ENCODE assay signal across 8 cellular contexts in genomic region chr17:3669085-3669347, GRCh38. TPM values are rescaled to one million over a fixed set of nuclear protein-coding genes. Genes with fewer than 3 reads are reported as not detected.
DNase-seq lines count a peak whose midpoint lies in the region; ATAC-seq, FAIRE-seq and TF ChIP-seq lines count a peak whose summit lies in the region.

No MANE protein-coding gene starts in this region.

- no peak overlapping the region for H3K4ac ChIP-seq in H9 (ENCODE audit: low read depth, low read length)

- no peak overlapping the region for H4K91ac ChIP-seq in H9 (ENCODE audit: insufficient read length, low read depth, low read length)

- H2BK120ac ChIP-seq in H9 (ENCODE audit: low read depth, low read length, poor library complexity, severe bottlenecking), result no peak overlapping the region

- no peak overlapping the region for H3K56ac ChIP-seq in H9 (ENCODE audit: insufficient read length, low read depth, low read length)

- no peaks in the 10 kb centered on the region for H4K20me1 ChIP-seq in H9 (ENCODE audit: control insufficient read depth, insufficient read depth, insufficient read length)

- peak overlapping the region; percentile 89 for H3K9ac ChIP-seq in H9 (ENCODE audit: extremely low read depth, insufficient read length, low read length)

- no peak overlapping the region for H2AFZ ChIP-seq in H9 (ENCODE audit: low read length)

- TF ChIP-seq RAD21 in A549 (conservative IDR thresholded peaks at IDR 0.05 in 1 of 2, IDR thresholded peaks at IDR 0.05 in 1 of 2), result no peak

- H2BK12ac ChIP-seq in H9 (ENCODE audit: insufficient read length, low read depth, low read length), result no peak overlapping the region

- H3K36me3 Mint-ChIP-seq in H9 (ENCODE audit: insufficient read depth in 1 of 3, low read depth in 3 of 3), result peaks cover 8 to 18% (median 15%) of the 10 kb centered on the region in 3 experiments; a peak in 6 of 7 replicates
- H3K36me3 Mint-ChIP-seq in activated naive CD8-positive, alpha-beta T cell treated with anti-CD3 and anti-CD28 coated beads, Interleukin-2, amount 50 U/mL, for 24 hours (ENCODE audit: low read depth), result peaks cover 4% of the 10 kb centered on the region

- no peak overlapping the region for H3K18ac ChIP-seq in H9 (ENCODE audit: insufficient read length, low read depth, low read length)

- no peak overlapping the region for H4K8ac ChIP-seq in H9 (replicated peaks; ENCODE audit: insufficient read length, low read depth, low read length)

- peak overlapping the region; percentile 98 for H3K4me3 Mint-ChIP-seq in H9
- peak overlapping the region; percentile 93 for H3K4me3 Mint-ChIP-seq in activated naive CD8-positive, alpha-beta T cell treated with anti-CD3 and anti-CD28 coated beads, Interleukin-2, amount 50 U/mL, for 24 hours

- in situ Hi-C loops in KBM-7 (cut with MboI; ENCODE audit: low pct_unique_long_range_greater_than_20kb, low sequenced_read_pairs), result loop anchor here (25.0 kb wide), 1 partner anchor 632 kb away; no protein-coding TSS in a partner anchor

- no peak overlapping the region for H2BK5ac ChIP-seq in H9 (ENCODE audit: insufficient read length, low read length)

- H3K14ac ChIP-seq in H9 (ENCODE audit: insufficient read depth, low read length), result peak overlapping the region; percentile 28; the same call in 1 of the 2 replicates

- CTCF ChIA-PET in A549 (lab: Yijun Ruan, JAX), result interaction anchor here (0.7 to 4.1 kb wide), 4 partner anchors 9 to 133 kb away, joined by 3 to 19 read pairs (median 4); partner anchors contain the start of gene SHPK

- DNase-seq in A549 (ENCODE audit: low read depth in 1 of 2, low spot score in 1 of 2) (no peak), H9 (peak; percentile 58), lower lobe of right lung (no peak), amygdala (lab: John Stamatoyannopoulos, UW) (no peak), Kasumi-1 (lab: John Stamatoyannopoulos, UW) (no peak), NCI-H2171 (lab: John Stamatoyannopoulos, UW) (no peak), KBM-7 (no peak)
- no peak for DNase-seq in activated naive CD8-positive, alpha-beta T cell treated with anti-CD3 and anti-CD28 coated beads, Interleukin-2, amount 50 U/mL, for 24 hours

- H3K4me1 ChIP-seq in A549, result peaks cover 25% of the 10 kb centered on the region
- peaks cover 3% of the 10 kb centered on the region; the same call in 1 of the 2 replicates for H3K4me1 ChIP-seq in H9 (ENCODE audit: insufficient read depth, low read length)
- peaks cover 36% of the 10 kb centered on the region for H3K4me1 ChIP-seq in lower lobe of right lung

- H4K5ac ChIP-seq in H9 (ENCODE audit: insufficient read length, low read depth, low read length), result no peak overlapping the region

- TF ChIP-seq EP300 in A549 (IDR thresholded peaks at IDR 0.05), result no peak

- no peaks in the 10 kb centered on the region for H3K27me3 Mint-ChIP-seq in H9 (ENCODE audit: low read depth)
- no peaks in the 10 kb centered on the region for H3K27me3 Mint-ChIP-seq in activated naive CD8-positive, alpha-beta T cell treated with anti-CD3 and anti-CD28 coated beads, Interleukin-2, amount 50 U/mL, for 24 hours

- WGBS in A549 (ENCODE audit: missing lambda C conversion rate), result 2% methylated on average over 21 of the region's 32 CpGs
- WGBS in H9 (ENCODE audit: extremely low coverage, insufficient read length, low lambda C conversion rate), result no CpG with 5 or more reads among the region's 32 CpGs

- H2BK20ac ChIP-seq in H9 (ENCODE audit: low read depth, low read length, poor library complexity, severe bottlenecking), result no peak overlapping the region

- no peak overlapping the region for H2BK15ac ChIP-seq in H9 (ENCODE audit: low read depth, low read length)

- H3K4me3 ChIP-seq in A549 (peak overlapping the region; percentile 82), lower lobe of right lung (peak overlapping the region; percentile 93)

- H3T11ph ChIP-seq in H9 (ENCODE audit: low read length), result no peak overlapping the region

- H3K27ac ChIP-seq in A549 (peak overlapping the region; percentile 94), H9 (ENCODE audit: insufficient read length, low read depth, low read length) (no peak overlapping the region), lower lobe of right lung (peak overlapping the region; percentile 96)

- no peaks in the 10 kb centered on the region for H3K27me3 ChIP-seq in H9 (ENCODE audit: insufficient read depth, low read length)
- no peaks in the 10 kb centered on the region for H3K27me3 ChIP-seq in lower lobe of right lung (ENCODE audit: low read depth)

- H3K79me1 ChIP-seq in H9 (ENCODE audit: insufficient read depth, low read depth, low read length, poor library complexity, severe bottlenecking), result peaks cover 4% of the 10 kb centered on the region

- TF ChIP-seq POLR2A in A549 (IDR thresholded peaks at IDR 0.05; ENCODE audit: low read length), result no peak

- no peak overlapping the region for H2AK5ac ChIP-seq in H9 (ENCODE audit: insufficient read length, low read length)

- no peak for FAIRE-seq in A549 (lab: Jason Lieb, UNC)

- peak overlapping the region; percentile 52 to 98 (median 98); a peak in 6 of 7 replicates for H3K27ac Mint-ChIP-seq in H9
- H3K27ac Mint-ChIP-seq in activated naive CD8-positive, alpha-beta T cell treated with anti-CD3 and anti-CD28 coated beads, Interleukin-2, amount 50 U/mL, for 24 hours, result peak overlapping the region; percentile 90

- H3K79me2 ChIP-seq in H9 (ENCODE audit: insufficient read depth, low read length), result peaks cover 7% of the 10 kb centered on the region; the same call in 1 of the 2 replicates

- H3K4me2 ChIP-seq in A549 (peak overlapping the region; percentile 74), H9 (ENCODE audit: insufficient read depth, insufficient read length, low read length) (peak overlapping the region; percentile 76)

- POLR2A ChIA-PET in A549 (lab: Yijun Ruan, JAX), result interaction anchor here (0.9 to 2.7 kb wide), 5 partner anchors 8 to 54 kb away, joined by 3 to 21 read pairs (median 10); partner anchors contain the start of genes HASPIN and P2RX5

- peaks cover 9% of the 10 kb centered on the region for H3K23me2 ChIP-seq in H9 (ENCODE audit: insufficient read length, low read depth, low read length, poor library complexity, severe bottlenecking)

- TF ChIP-seq CTCF in A549 (IDR thresholded peaks at IDR 0.05), result no peak
- TF ChIP-seq CTCF in H9 (conservative IDR thresholded peaks at IDR 0.05), result no peak
- TF ChIP-seq CTCF in lower lobe of right lung (IDR thresholded peaks at IDR 0.05), result no peak

- peaks cover 16 to 17% of the 10 kb centered on the region in 2 experiments for H3K4me1 Mint-ChIP-seq in H9
- H3K4me1 Mint-ChIP-seq in activated naive CD8-positive, alpha-beta T cell treated with anti-CD3 and anti-CD28 coated beads, Interleukin-2, amount 50 U/mL, for 24 hours, result peaks cover 27% of the 10 kb centered on the region

- no peaks in the 10 kb centered on the region for H3K9me3 Mint-ChIP-seq in H9
- H3K9me3 Mint-ChIP-seq in activated naive CD8-positive, alpha-beta T cell treated with anti-CD3 and anti-CD28 coated beads, Interleukin-2, amount 50 U/mL, for 24 hours, result no peaks in the 10 kb centered on the region

- intact Hi-C loops in lower lobe of right lung (cut with DNase I), result no loop called here

- ATAC-seq in A549, result peak; percentile 0 to 1; a peak in 2 of 6 replicates
- no peak for ATAC-seq in activated naive CD8-positive, alpha-beta T cell treated with anti-CD3 and anti-CD28 coated beads, Interleukin-2, amount 50 U/mL, for 24 hours
- no peak for ATAC-seq in lower lobe of right lung

- H3K23ac ChIP-seq in H9 (ENCODE audit: insufficient read length, low read depth, low read length), result no peak overlapping the region

- H3K36me3 ChIP-seq in lower lobe of right lung, result peaks cover 10% of the 10 kb centered on the region

- H3K9me3 ChIP-seq in A549 (no peaks in the 10 kb centered on the region), H9 (ENCODE audit: control insufficient read depth, low read depth, low read length) (no peaks in the 10 kb centered on the region), lower lobe of right lung (no peaks in the 10 kb centered on the region)

TF ChIP-seq in A549, 52 proteins besides CTCF, POLR2A, EP300 and RAD21 (continues in another document):
- TF ChIP-seq CEBPB (IDR thresholded peaks at IDR 0.05), result no peak
- peak; percentile 49 for TF ChIP-seq KDM5A (IDR thresholded peaks at IDR 0.05)

RNA-seq across cellular contexts. Expression of gene EMC6, which starts 0.4 kb away (rescaled TPM):
- 53.3 and 68.3 TPM in 2 replicates for polyA plus RNA-seq in A549 (2011; rRNA removed)
- polyA plus RNA-seq in A549 (2012; cell fraction: cytosol; rRNA removed), result 167 and 256 TPM in 2 replicates
- polyA plus RNA-seq in A549 (2012; cell fraction: nucleus; rRNA removed), result 139 and 184 TPM in 2 replicates
- polyA plus RNA-seq in A549 (2017; fragmentation: RNase III; extraction: RNeasy Plus Mini Kit Qiagen cat#74134 plus additional on column Dnase treatment), result 109 to 122 TPM (median 115 TPM) in 3 replicates
- polyA minus RNA-seq in A549 (2011; rRNA and poly(A)+ RNA removed), result 17.1 and 18.5 TPM in 2 replicates
- total RNA-seq in H9 (2021), result 70.7 and 72.2 TPM in 2 replicates
- total RNA-seq in lower lobe of right lung, result 32.9 TPM

RNA-seq across cellular contexts. Expression of gene TAX1BP3, which starts 0.6 kb away (rescaled TPM):
- 89.1 and 122 TPM in 2 replicates for polyA plus RNA-seq in A549 (2011; rRNA removed)
- polyA plus RNA-seq in A549 (2012; cell fraction: cytosol; rRNA removed), result 172 and 239 TPM in 2 replicates
- 185 and 192 TPM in 2 replicates for polyA plus RNA-seq in A549 (2012; cell fraction: nucleus; rRNA removed)
- polyA plus RNA-seq in A549 (2017; fragmentation: RNase III; extraction: RNeasy Plus Mini Kit Qiagen cat#74134 plus additional on column Dnase treatment), result 229 to 234 TPM (median 233 TPM) in 3 replicates
- 92.7 and 105 TPM in 2 replicates for polyA minus RNA-seq in A549 (2011; rRNA and poly(A)+ RNA removed)
- 76.3 and 79.2 TPM in 2 replicates for total RNA-seq in H9 (2021)
- total RNA-seq in lower lobe of right lung, result 82.8 TPM

RNA-seq across cellular contexts. Expression of gene P2RX5, which starts 26.9 kb away (rescaled TPM):
- polyA plus RNA-seq in A549 (2011; rRNA removed) (7.8 and 12.2 TPM in 2 replicates), A549 (2017; fragmentation: RNase III; extraction: RNeasy Plus Mini Kit Qiagen cat#74134 plus additional on column Dnase treatment) (10.6 to 13.3 TPM (median 11.8 TPM) in 3 replicates)
- 14.5 and 17.4 TPM in 2 replicates for polyA plus RNA-seq in A549 (2012; cell fraction: cytosol; rRNA removed)
- 30.8 and 32.3 TPM in 2 replicates for polyA plus RNA-seq in A549 (2012; cell fraction: nucleus; rRNA removed)
- 10.5 and 12.9 TPM in 2 replicates for polyA minus RNA-seq in A549 (2011; rRNA and poly(A)+ RNA removed)
- total RNA-seq in H9 (2021) (4.2 and 4.7 TPM in 2 replicates), lower lobe of right lung (2.5 TPM)

RNA-seq across cellular contexts. Expression of gene CTNS, which starts 32.5 kb away (rescaled TPM):
- polyA plus RNA-seq in A549 (2011; rRNA removed) (6.5 and 7.4 TPM in 2 replicates), A549 (2017; fragmentation: RNase III; extraction: RNeasy Plus Mini Kit Qiagen cat#74134 plus additional on column Dnase treatment) (15.5 to 20.3 TPM (median 16.3 TPM) in 3 replicates)
- 7.4 and 10.3 TPM in 2 replicates for polyA plus RNA-seq in A549 (2012; cell fraction: cytosol; rRNA removed)
- polyA plus RNA-seq in A549 (2012; cell fraction: nucleus; rRNA removed), result 12.8 and 15.7 TPM in 2 replicates
- polyA minus RNA-seq in A549 (2011; rRNA and poly(A)+ RNA removed), result 5.7 and 6.9 TPM in 2 replicates
- total RNA-seq in H9 (2021) (12.4 and 12.8 TPM in 2 replicates), lower lobe of right lung (21.1 TPM)

RNA-seq across cellular contexts. Expression of gene SHPK, which starts 33.0 kb away (rescaled TPM):
- polyA plus RNA-seq in A549 (2011; rRNA removed) (10.7 and 13.4 TPM in 2 replicates), A549 (2017; fragmentation: RNase III; extraction: RNeasy Plus Mini Kit Qiagen cat#74134 plus additional on column Dnase treatment) (9.5 to 11.2 TPM (median 10.9 TPM) in 3 replicates)
- polyA plus RNA-seq in A549 (2012; cell fraction: cytosol; rRNA removed), result 15.7 and 19.9 TPM in 2 replicates
- 29.1 and 32.1 TPM in 2 replicates for polyA plus RNA-seq in A549 (2012; cell fraction: nucleus; rRNA removed)
- polyA minus RNA-seq in A549 (2011; rRNA and poly(A)+ RNA removed), result 24.3 TPM in 2 replicates
- total RNA-seq in H9 (2021) (27.0 and 27.9 TPM in 2 replicates), lower lobe of right lung (10.6 TPM)

Comparison
In these comparisons a context has a peak if more than half of its experiments do, and no peak if none do; other contexts are left out.
1. ATAC-seq: peak in A549 (2 of 2); none in activated naive CD8-positive, alpha-beta T cell treated with anti-CD3 and anti-CD28 coated beads, Interleukin-2, amount 50 U/mL, for 24 hours (single experiment) and lower lobe of right lung (0 of 2).